8 cellular contexts compared by ENCODE assay signal in the genomic region with DNA sequence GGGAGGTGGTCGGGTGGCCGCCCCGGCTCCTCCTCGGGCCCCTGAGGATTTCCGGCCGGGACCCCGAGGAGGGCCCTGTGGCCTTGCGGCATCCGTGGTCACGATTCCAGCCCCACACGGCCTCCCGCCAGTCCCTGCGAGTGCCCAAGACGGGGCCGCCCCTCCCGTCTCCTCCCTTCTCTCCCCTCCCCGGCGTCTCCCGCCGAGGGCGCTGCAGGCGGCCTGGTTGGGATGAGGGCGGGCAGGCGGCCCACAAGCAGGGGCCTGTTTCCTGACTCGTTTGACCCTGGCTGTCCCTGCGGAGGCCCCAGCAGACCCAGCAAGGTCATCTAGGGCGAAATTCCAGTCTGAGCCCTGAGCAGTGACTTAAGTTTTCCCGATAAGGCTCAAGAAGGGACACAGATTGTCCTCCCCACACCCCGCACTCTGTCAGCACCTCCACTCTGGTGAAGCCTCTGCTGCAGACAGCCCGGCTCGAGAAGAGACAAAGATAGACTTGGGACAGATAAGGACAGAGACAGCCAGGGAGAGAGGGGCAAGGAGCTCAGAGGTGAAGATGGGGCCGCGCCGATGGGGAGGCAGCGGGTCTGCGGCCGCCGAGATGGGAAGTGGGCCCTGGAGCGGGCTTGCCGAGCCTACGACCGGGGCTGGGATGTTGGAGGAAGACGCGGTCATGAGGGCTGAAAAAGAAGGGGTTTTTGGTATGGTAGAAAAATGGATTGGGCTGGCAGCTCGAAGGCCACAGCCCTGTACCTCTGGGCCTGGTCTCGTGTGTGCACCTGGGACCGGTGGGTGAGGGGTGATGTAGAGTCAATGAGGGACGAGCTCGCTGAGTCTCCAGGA.
DNase-seq lines count a peak whose midpoint lies in the region; ATAC-seq and TF ChIP-seq lines count a peak whose summit lies in the region.

No MANE protein-coding gene starts in this region.

- H3K4me2 ChIP-seq in PC-9 = peak overlapping the region; percentile 95

- no peaks in the 10 kb centered on the region for H3K9me3 ChIP-seq in PC-9 (ENCODE audit: insufficient read depth, low read depth)
- H3K9me3 ChIP-seq in transverse colon = no peaks in the 10 kb centered on the region

- TF ChIP-seq EP300 in transverse colon (IDR thresholded peaks at IDR 0.05; ENCODE audit: low read depth) = no peak

- DNase-seq in AG09309 (ENCODE audit: low read depth) (no peak), PC-9 (peak in 1 of 2 experiments; percentile 60), activated gamma-delta T cell treated with Interleukin-2 at 50 U/mL for 16 hours (peak; percentile 29), fibroblast of villous mesenchyme (ENCODE audit: low read depth) (peak; percentile 87), neural crest cell (ENCODE audit: low read depth, low spot score) (peak; percentile 57), transverse colon (peak; percentile 75)

- H3K27ac ChIP-seq in PC-9 (peak overlapping the region; percentile 76), transverse colon (peak overlapping the region; percentile 86 to 94 (median 91))

- BruUV-seq in PC-9 (replicated peaks; lab: Mats Ljungman, UMichigan) = TSS peak; percentile 55

- no peaks in the 10 kb centered on the region for H3K36me3 ChIP-seq in PC-9 (ENCODE audit: low read depth)
- H3K36me3 ChIP-seq in transverse colon = no peaks in the 10 kb centered on the region

- TF ChIP-seq CTCF in AG09309 (IDR thresholded peaks at IDR 0.05; ENCODE audit: control insufficient read depth, insufficient read depth, low read depth, low read length, missing control alignments) (peak; percentile 47), PC-9 (conservative IDR thresholded peaks at IDR 0.05) (no peak), fibroblast of villous mesenchyme (IDR thresholded peaks at IDR 0.05; ENCODE audit: insufficient read depth, low read depth, low read length) (peak; percentile 39), neural crest cell (conservative IDR thresholded peaks at IDR 0.05) (no peak), transverse colon (IDR thresholded peaks at IDR 0.05) (no peak)

- no peak for TF ChIP-seq POLR2A in transverse colon (IDR thresholded peaks at IDR 0.05)

- no peak overlapping the region for H3K4me3 ChIP-seq in AG09309 (ENCODE audit: control insufficient read depth, low read depth, low read length)
- H3K4me3 ChIP-seq in PC-9 = peak overlapping the region; percentile 81
- H3K4me3 ChIP-seq in fibroblast of villous mesenchyme (ENCODE audit: low read depth, low read length) = peak overlapping the region; percentile 59
- H3K4me3 ChIP-seq in transverse colon = peak overlapping the region; percentile 47 to 73 (median 60)

- CTCF ChIA-PET in PC-9 (lab: Charles Lee) = interaction anchor here (0.5 to 1.2 kb wide), 3 partner anchors 78 to 547 kb away, joined by 3 to 4 read pairs (median 3); a partner anchor contains a TSS

- peaks cover 10% of the 10 kb centered on the region; the same call in 1 of the 2 replicates for H3F3A ChIP-seq in PC-9 (ENCODE audit: insufficient read depth, low read depth)

- WGBS in transverse colon (ENCODE audit: low coverage in 1 of 2), 2 donors = 9 to 14% methylated on average over 10 to 37 of the region's 49 CpGs

- peak overlapping the region; percentile 98 for H2AFZ ChIP-seq in PC-9

- H3K36me3 Mint-ChIP-seq in neural crest cell (ENCODE audit: low read depth) = no peaks in the 10 kb centered on the region

- H3K27ac Mint-ChIP-seq in neural crest cell (ENCODE audit: unreplicated experiment) = peak overlapping the region; percentile 75

- peaks cover 24% of the 10 kb centered on the region for H3K4me1 ChIP-seq in PC-9 (replicated peaks; ENCODE audit: insufficient read depth)
- peaks cover 20 to 40% (median 28%) of the 10 kb centered on the region in 4 donors for H3K4me1 ChIP-seq in transverse colon

- H3K4me3 Mint-ChIP-seq in neural crest cell = peak overlapping the region; percentile 82

- no peaks in the 10 kb centered on the region for H3K9me3 Mint-ChIP-seq in neural crest cell

- H3K27me3 ChIP-seq in PC-9 (ENCODE audit: insufficient read depth, low read depth) = no peaks in the 10 kb centered on the region
- no peaks in the 10 kb centered on the region for H3K27me3 ChIP-seq in transverse colon

- H3K4me1 Mint-ChIP-seq in neural crest cell = peaks cover 56% of the 10 kb centered on the region

- in situ Hi-C loops in transverse colon (cut with MboI; ENCODE audit: low pct_ligation_motif_present in 1 of 4, low pct_unique_long_range_greater_than_20kb in 1 of 4, low sequenced_read_pairs in 3 of 4) = loop anchor here (10.0 to 25.0 kb wide), 7 partner anchors 144 to 978 kb away; a partner anchor contains a TSS

- intact Hi-C loops in PC-9 (cut with micrococcal nuclease; ENCODE audit: unreplicated experiment) (loop anchor here (1.0 to 5.0 kb wide), 6 partner anchors 103 to 607 kb away; no protein-coding TSS in a partner anchor), transverse colon (cut with DNase I; ENCODE audit: low total_unique reads) (loop anchor here (5.0 to 10.0 kb wide), 4 partner anchors 144 to 563 kb away; no protein-coding TSS in a partner anchor)

- peak; percentile 0 for ATAC-seq in GM18520 (IDR thresholded peaks at IDR 0.05; ENCODE audit: unreplicated experiment)
- ATAC-seq in HG03354 (IDR thresholded peaks at IDR 0.05; ENCODE audit: poor library complexity, severe bottlenecking, unreplicated experiment) = peak; percentile 34

- POLR2A ChIA-PET in PC-9 (lab: Charles Lee; ENCODE audit: unreplicated experiment) = interaction anchor here (0.5 to 0.8 kb wide), 2 partner anchors 11 to 186 kb away, joined by 3 to 4 read pairs; a partner anchor contains a TSS

- H3K9me2 ChIP-seq in PC-9 (ENCODE audit: insufficient read depth) = no peaks in the 10 kb centered on the region

- H4K20me1 ChIP-seq in PC-9 (ENCODE audit: insufficient read depth) = no peaks in the 10 kb centered on the region

- H3K27me3 Mint-ChIP-seq in neural crest cell (ENCODE audit: low read depth) = no peaks in the 10 kb centered on the region

- H3K79me2 ChIP-seq in PC-9 (ENCODE audit: low read depth) = 0 out of 2 replicates have a peak, but pooled peaks cover 5% of the 10 kb centered on the region

Comparison
In these comparisons a context has a peak if more than half of its experiments do, and no peak if none do; other contexts are left out.
1. CTCF ChIP-seq: peak in AG09309 (single experiment) and fibroblast of villous mesenchyme (single experiment); none in PC-9 (single experiment), neural crest cell (single experiment) and transverse colon (0 of 5).